8 cellular contexts compared by ENCODE assay signal in the genomic region with DNA sequence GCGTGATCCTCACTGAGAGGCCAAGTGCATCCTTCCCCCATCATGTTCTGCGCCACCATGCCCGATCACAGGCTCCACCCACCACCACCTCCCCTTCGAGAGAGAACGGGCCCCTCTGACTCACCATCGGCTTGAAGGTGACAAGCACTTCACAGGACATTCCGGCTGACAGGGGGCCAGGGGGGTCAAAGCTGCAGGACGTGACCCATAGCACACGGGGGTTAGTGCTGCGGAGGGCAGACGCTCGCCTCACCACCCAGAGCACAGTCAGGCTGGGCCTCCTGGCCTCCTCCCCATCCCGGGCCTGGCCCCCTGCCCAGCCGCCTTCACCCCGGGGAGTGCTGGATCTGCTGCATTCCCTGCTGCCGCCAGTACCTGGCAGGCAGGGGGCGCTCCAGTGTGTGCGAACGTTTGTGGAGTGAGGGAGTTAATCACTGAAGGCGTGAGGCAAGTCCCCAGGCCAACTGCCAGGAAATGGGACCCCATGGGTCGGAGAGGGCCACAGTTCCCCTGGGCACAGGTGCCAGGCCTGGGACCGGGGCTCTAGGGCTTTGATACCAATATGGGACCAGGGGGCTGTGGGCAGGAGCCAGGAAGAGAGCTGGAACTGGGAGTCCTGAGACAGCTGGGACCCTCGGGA. TPM values are rescaled to one million over a fixed set of nuclear protein-coding genes. Genes with fewer than 3 reads are reported as not detected.
DNase-seq lines count a peak whose midpoint lies in the region; ATAC-seq, FAIRE-seq and TF ChIP-seq lines count a peak whose summit lies in the region.

No MANE protein-coding gene starts in this region.

- H3K27me3 Mint-ChIP-seq in T-helper 2 cell treated with Interferon-gamma antibody and Interleukin-4, amounts not matched to agents 5 μg/mL and 100 μg/mL, for 36 hours (ENCODE audit: low read depth): peaks cover 5% of the 10 kb centered on the region
- H3K27me3 Mint-ChIP-seq in astrocyte (ENCODE audit: low read depth, unreplicated experiment): peaks cover 12% of the 10 kb centered on the region

- H3K27ac Mint-ChIP-seq in T-helper 2 cell treated with Interferon-gamma antibody and Interleukin-4, amounts not matched to agents 5 μg/mL and 100 μg/mL, for 36 hours: no peak overlapping the region
- H3K27ac Mint-ChIP-seq in astrocyte (ENCODE audit: unreplicated experiment): no peak overlapping the region

- H3K9me3 ChIP-seq in astrocyte (ENCODE audit: insufficient read depth, low read depth, low read length): no peaks in the 10 kb centered on the region
- H3K9me3 ChIP-seq in gastrocnemius medialis: no peaks in the 10 kb centered on the region

- no peak overlapping the region for H3K4me3 Mint-ChIP-seq in T-helper 2 cell treated with Interferon-gamma antibody and Interleukin-4, amounts not matched to agents 5 μg/mL and 100 μg/mL, for 36 hours
- no peak overlapping the region for H3K4me3 Mint-ChIP-seq in astrocyte (ENCODE audit: unreplicated experiment)

- H2AFZ ChIP-seq in astrocyte (ENCODE audit: low read depth, low read length): peak overlapping the region; percentile 34

- H3K4me1 ChIP-seq in astrocyte (ENCODE audit: insufficient read depth, low read length) (peaks cover 3% of the 10 kb centered on the region), gastrocnemius medialis (no peaks in the 10 kb centered on the region)

- H3K36me3 ChIP-seq in astrocyte (ENCODE audit: insufficient read depth, low read length) (no peaks in the 10 kb centered on the region), gastrocnemius medialis (no peaks in the 10 kb centered on the region)

- H3K4me3 ChIP-seq in NB4 (ENCODE audit: low read depth, low read length) (no peak overlapping the region), astrocyte (ENCODE audit: insufficient read depth, low read depth, low read length) (no peak overlapping the region), gastrocnemius medialis (no peak overlapping the region)

- peak overlapping the region; percentile 60 for H3K4me2 ChIP-seq in astrocyte (ENCODE audit: low read length)

- intact Hi-C loops in gastrocnemius medialis (cut with DNase I; ENCODE audit: low total_unique reads): loop anchor here (1.0 kb wide), 1 partner anchor 85 kb away; no protein-coding TSS in a partner anchor

- in situ Hi-C loops in gastrocnemius medialis (cut with MboI; ENCODE audit: low sequenced_read_pairs in 4 of 4): no loop called here

- peak in 1 of 2 donors; percentile 41 for ATAC-seq in gastrocnemius medialis
- ATAC-seq in GM19324 (IDR thresholded peaks at IDR 0.05; ENCODE audit: low FRiP score, unreplicated experiment): no peak
- ATAC-seq in GM18505 (IDR thresholded peaks at IDR 0.05; ENCODE audit: unreplicated experiment): no peak

- H3K27me3 ChIP-seq in astrocyte (ENCODE audit: insufficient read depth, low read length): peaks cover 9% of the 10 kb centered on the region
- peaks cover 40 to 59% (median 48%) of the 10 kb centered on the region in 3 donors for H3K27me3 ChIP-seq in gastrocnemius medialis

- no peaks in the 10 kb centered on the region for H3K36me3 Mint-ChIP-seq in T-helper 2 cell treated with Interferon-gamma antibody and Interleukin-4, amounts not matched to agents 5 μg/mL and 100 μg/mL, for 36 hours (ENCODE audit: low read depth)
- H3K36me3 Mint-ChIP-seq in astrocyte (ENCODE audit: low read depth, unreplicated experiment): no peaks in the 10 kb centered on the region

- H3K27ac ChIP-seq in astrocyte (ENCODE audit: low read depth, low read length) (no peak overlapping the region), gastrocnemius medialis (no peak overlapping the region)

- DNase-seq in GDM1 (lab: John Stamatoyannopoulos, UW): peak; percentile 52
- peak; percentile 90 for DNase-seq in NB4 (ENCODE audit: low read depth)
- peak; percentile 54 for DNase-seq in T-helper 2 cell treated with Interferon-gamma antibody and Interleukin-4, amounts not matched to agents 5 μg/mL and 100 μg/mL, for 36 hours (ENCODE audit: low spot score)
- peak; percentile 37 for DNase-seq in astrocyte (ENCODE audit: low read depth)
- DNase-seq in hippocampal formation (lab: John Stamatoyannopoulos, UW): peak; percentile 52 to 54
- DNase-seq in gastrocnemius medialis: peak; percentile 9 to 37

- peak; percentile 85 for TF ChIP-seq CTCF in NB4 (IDR thresholded peaks at IDR 0.05; ENCODE audit: low read depth, low read length)
- TF ChIP-seq CTCF in astrocyte (IDR thresholded peaks at IDR 0.05; ENCODE audit: insufficient read depth, low read depth, low read length): peak; percentile 51
- TF ChIP-seq CTCF in gastrocnemius medialis (IDR thresholded peaks at IDR 0.05 in 4 of 5, conservative IDR thresholded peaks at IDR 0.05 in 1 of 5): peak in 4 of 5 experiments; percentile 36 to 61 (median 56)

- H3K9ac ChIP-seq in astrocyte (ENCODE audit: low read length): no peak overlapping the region

- TF ChIP-seq POLR2A in NB4 (IDR thresholded peaks at IDR 0.05; ENCODE audit: extremely low read depth, insufficient read length) (no peak), gastrocnemius medialis (IDR thresholded peaks at IDR 0.05) (no peak), GM18505 (IDR thresholded peaks at IDR 0.05; ENCODE audit: borderline replicate concordance, extremely low read depth, insufficient read depth, insufficient read length) (no peak)

- no peak for FAIRE-seq in astrocyte (lab: Jason Lieb, UNC)

- H3K4me1 Mint-ChIP-seq in T-helper 2 cell treated with Interferon-gamma antibody and Interleukin-4, amounts not matched to agents 5 μg/mL and 100 μg/mL, for 36 hours (ENCODE audit: low read depth): no peaks in the 10 kb centered on the region
- H3K4me1 Mint-ChIP-seq in astrocyte (ENCODE audit: low read depth, unreplicated experiment): peaks cover 12% of the 10 kb centered on the region

- H3K9me3 Mint-ChIP-seq in T-helper 2 cell treated with Interferon-gamma antibody and Interleukin-4, amounts not matched to agents 5 μg/mL and 100 μg/mL, for 36 hours: no peaks in the 10 kb centered on the region
- H3K9me3 Mint-ChIP-seq in astrocyte (ENCODE audit: unreplicated experiment): peaks cover 2% of the 10 kb centered on the region

- H4K20me1 ChIP-seq in astrocyte (ENCODE audit: insufficient read depth, low read length): no peaks in the 10 kb centered on the region

- H3K79me2 ChIP-seq in astrocyte (ENCODE audit: insufficient read depth, low read length): no peaks in the 10 kb centered on the region

RNA-seq across cellular contexts. Expression of gene TMEM52, which starts 40.9 kb away (rescaled TPM):
- total RNA-seq in astrocyte: 0.84 and 1.4 TPM in 2 replicates
- 100 to 1,000 TPM in 1 of 4 donors, 10 to 100 TPM in 3; 43.3 to 155 (median 67.2) TPM for total RNA-seq in gastrocnemius medialis

RNA-seq across cellular contexts. Expression of gene CFAP74, which starts 43.6 kb away (rescaled TPM):
- total RNA-seq in astrocyte: not detected in 2 replicates
- not detected for total RNA-seq in gastrocnemius medialis

RNA-seq across cellular contexts. Expression of gene CALML6, which starts 44.9 kb away (rescaled TPM):
- 0.91 and 1.4 TPM in 2 replicates for total RNA-seq in astrocyte
- total RNA-seq in gastrocnemius medialis: 1 to 10 TPM in 2 of 4 donors, not detected in 2; 4.8 to 7.0 TPM

RNA-seq across cellular contexts. Expression of gene GABRD, which starts 59.2 kb away (rescaled TPM):
- total RNA-seq in astrocyte (not detected in 2 replicates), gastrocnemius medialis (1 to 10 TPM in 1 of 4 donors, not detected in 3; 1.9 TPM)

Comparison
In these comparisons a context has a peak if more than half of its experiments do, and no peak if none do; other contexts are left out.
1. DNase-seq: peak in every context shown above with its lines; median percentile 90 in NB4; 54 in T-helper 2 cell treated with Interferon-gamma antibody and Interleukin-4, amounts not matched to agents 5 μg/mL and 100 μg/mL, for 36 hours; 53 in hippocampal formation; 52 in GDM1; 37 in astrocyte; 23 in gastrocnemius medialis.
2. RNA of gene TMEM52, which starts 40.9 kb away (total RNA-seq): 43.3 to 155 TPM in gastrocnemius medialis; 0.84 to 1.4 TPM in astrocyte; every median in the first group is over 10 times any median in the second.
3. Peak in every context shown above with its lines, with median percentiles within 50 percentile points of each other: CTCF ChIP-seq.